In genomic region chr12:7602287-7602686, GRCh38 we compare ENCODE assay signal across 21 cellular contexts.
DNase-seq lines count a peak whose midpoint lies in the region; ATAC-seq and TF ChIP-seq lines count a peak whose summit lies in the region.
"Had no signal": no experiment of that assay in that cellular context is flagged by ENCODE, and none has a peak within 500 bp of the region (broad histone marks: within the 10 kb centered on the region; RNA-seq: fewer than 3 reads in every experiment).

No MANE protein-coding gene starts in this region.

- H3K9me3 Mint-ChIP-seq in CD14-positive monocyte: peaks cover 0 to 13% (median 0%) of the 10 kb centered on the region in 7 donors
- no peaks in the 10 kb centered on the region for H3K9me3 Mint-ChIP-seq in activated CD4-positive, alpha-beta memory T cell treated with anti-CD3 and anti-CD28 coated beads, Interleukin-2, amount 10 ng/mL, durations not matched to agents 7 days and 5 days
- H3K9me3 Mint-ChIP-seq: activated naive CD8-positive, alpha-beta T cell treated with anti-CD3 and anti-CD28 coated beads, Interleukin-2, amount 50 U/mL, for 24 hours had no signal

- intact Hi-C loops in CD14-positive monocyte (cut with micrococcal nuclease): no loop called here

- in situ Hi-C loops in astrocyte of the spinal cord (cut with HindIII; ENCODE audit: low sequenced_read_pairs): no loop called here
- in situ Hi-C loops in GM13977 (cut with MboI; ENCODE audit: low pct_unique_long_range_greater_than_20kb, low sequenced_read_pairs, unreplicated experiment): no loop called here

- no peak overlapping the region for H3K4me3 Mint-ChIP-seq in CD14-positive monocyte
- H3K4me3 Mint-ChIP-seq in activated CD4-positive, alpha-beta memory T cell treated with anti-CD3 and anti-CD28 coated beads, Interleukin-2, amount 10 ng/mL, durations not matched to agents 7 days and 5 days: no peak overlapping the region
- H3K4me3 Mint-ChIP-seq: activated B cell treated with CpG ODN at 0.5 μM for 24 hours; activated naive CD8-positive, alpha-beta T cell treated with anti-CD3 and anti-CD28 coated beads, Interleukin-2, amount 50 U/mL, for 24 hours; T-helper 17 cell had no signal

- no peak overlapping the region for H3K27ac Mint-ChIP-seq in CD14-positive monocyte
- H3K27ac Mint-ChIP-seq in activated CD4-positive, alpha-beta memory T cell treated with anti-CD3 and anti-CD28 coated beads, Interleukin-2, amount 10 ng/mL, durations not matched to agents 7 days and 5 days: no peak overlapping the region
- H3K27ac Mint-ChIP-seq: activated B cell treated with CpG ODN at 0.5 μM for 24 hours; activated naive CD8-positive, alpha-beta T cell treated with anti-CD3 and anti-CD28 coated beads, Interleukin-2, amount 50 U/mL, for 24 hours; T-helper 17 cell had no signal

- no peaks in the 10 kb centered on the region for H3K27me3 ChIP-seq in foreskin keratinocyte
- H3K27me3 ChIP-seq: gastrocnemius medialis, right atrium auricular region, vagina had no signal

- H3K27ac ChIP-seq in HEK293 (ENCODE audit: extremely low read depth, low read depth, low read length): no peak overlapping the region
- no peak overlapping the region for H3K27ac ChIP-seq in foreskin keratinocyte
- H3K27ac ChIP-seq: gastrocnemius medialis, right atrium auricular region, vagina had no signal

- H3K9me3 ChIP-seq in HEK293 (ENCODE audit: control insufficient read depth, insufficient read depth, low read depth, low read length): no peaks in the 10 kb centered on the region
- H3K9me3 ChIP-seq: gastrocnemius medialis, right atrium auricular region, vagina had no signal

- H3K36me3 Mint-ChIP-seq in CD14-positive monocyte: peaks cover 0 to 3% of the 10 kb centered on the region in 2 donors
- no peaks in the 10 kb centered on the region for H3K36me3 Mint-ChIP-seq in activated CD4-positive, alpha-beta memory T cell treated with anti-CD3 and anti-CD28 coated beads, Interleukin-2, amount 10 ng/mL, durations not matched to agents 7 days and 5 days (ENCODE audit: low read depth)

- peaks cover 0 to 2% (median 2%) of the 10 kb centered on the region in 3 donors for H3K27me3 Mint-ChIP-seq in CD14-positive monocyte (ENCODE audit: low read depth in 3 of 3)
- H3K27me3 Mint-ChIP-seq in activated CD4-positive, alpha-beta memory T cell treated with anti-CD3 and anti-CD28 coated beads, Interleukin-2, amount 10 ng/mL, durations not matched to agents 7 days and 5 days: peaks cover 2% of the 10 kb centered on the region

- no peaks in the 10 kb centered on the region for H3K36me3 ChIP-seq in HEK293 (ENCODE audit: control insufficient read depth in 2 of 2, insufficient read depth in 1 of 2, low read length in 2 of 2)
- H3K36me3 ChIP-seq: gastrocnemius medialis, right atrium auricular region, vagina had no signal

- POLR2A ChIA-PET in HEK293 (lab: Yijun Ruan, JAX): no interaction called here
- POLR2A ChIA-PET in activated CD4-positive, alpha-beta memory T cell treated with anti-CD3 and anti-CD28 coated beads, Interleukin-2, amount 10 ng/mL, durations not matched to agents 7 days and 5 days (lab: Charles Lee): no interaction called here

- no peak overlapping the region for H3K4me3 ChIP-seq in AG10803 (ENCODE audit: low read length)
- H3K4me3 ChIP-seq in HEK293 (ENCODE audit: low read depth, low read length): no peak overlapping the region
- H3K4me3 ChIP-seq in astrocyte of the spinal cord (ENCODE audit: low read depth, low read length): no peak overlapping the region
- H3K4me3 ChIP-seq: gastrocnemius medialis, right atrium auricular region, vagina had no signal

- TF ChIP-seq CTCF in AG10803 (conservative IDR thresholded peaks at IDR 0.05; ENCODE audit: low read length): no peak
- TF ChIP-seq CTCF in HEK293 (tag by site-specific recombination; IDR thresholded peaks at IDR 0.05): no peak
- no peak for TF ChIP-seq CTCF in astrocyte of the spinal cord (IDR thresholded peaks at IDR 0.05; ENCODE audit: low read depth, low read length)
- no peak for TF ChIP-seq CTCF in foreskin keratinocyte (conservative IDR thresholded peaks at IDR 0.05)
- TF ChIP-seq CTCF in GM13977 (IDR thresholded peaks at IDR 0.05; ENCODE audit: extremely low read depth, insufficient read depth, missing control alignments): no peak
- TF ChIP-seq CTCF in CD14-positive monocyte (IDR thresholded peaks at IDR 0.05): no peak

- peaks cover 12% of the 10 kb centered on the region for H3K4me1 Mint-ChIP-seq in CD14-positive monocyte
- no peaks in the 10 kb centered on the region for H3K4me1 Mint-ChIP-seq in activated CD4-positive, alpha-beta memory T cell treated with anti-CD3 and anti-CD28 coated beads, Interleukin-2, amount 10 ng/mL, durations not matched to agents 7 days and 5 days
- H3K4me1 Mint-ChIP-seq: activated B cell treated with CpG ODN at 0.5 μM for 24 hours; activated naive CD8-positive, alpha-beta T cell treated with anti-CD3 and anti-CD28 coated beads, Interleukin-2, amount 50 U/mL, for 24 hours had no signal

- H3K4me1 ChIP-seq in HEK293 (ENCODE audit: control insufficient read depth, insufficient read depth, low read length) (no peaks in the 10 kb centered on the region), foreskin keratinocyte (no peaks in the 10 kb centered on the region)
- H3K4me1 ChIP-seq: gastrocnemius medialis, right atrium auricular region, vagina had no signal

- DNase-seq in AG10803 (ENCODE audit: low read depth) (peak; percentile 27), astrocyte of the spinal cord (ENCODE audit: low read depth, low spot score) (peak; percentile 12), foreskin keratinocyte (peak; percentile 48 to 77), GM13977 (ENCODE audit: low spot score) (no peak), CD14-positive monocyte (ENCODE audit: low spot score) (no peak)
- no peak for DNase-seq in activated CD4-positive, alpha-beta memory T cell treated with anti-CD3 and anti-CD28 coated beads, Interleukin-2, amount 10 ng/mL, durations not matched to agents 7 days and 5 days
- DNase-seq: activated B cell treated with CpG ODN at 0.5 μM for 24 hours; activated naive CD8-positive, alpha-beta T cell treated with anti-CD3 and anti-CD28 coated beads, Interleukin-2, amount 50 U/mL, for 24 hours; caudate nucleus; effector CD8-positive, alpha-beta T cell; gastrocnemius medialis; left ventricle myocardium superior; NCI-H2081; NCI-H524; occipital lobe; SIG-M5; T-helper 17 cell had no signal

- CTCF ChIA-PET in HEK293 (lab: Yijun Ruan, JAX): no interaction called here
- CTCF ChIA-PET in activated CD4-positive, alpha-beta memory T cell treated with anti-CD3 and anti-CD28 coated beads, Interleukin-2, amount 10 ng/mL, durations not matched to agents 7 days and 5 days (lab: Charles Lee): interaction anchor here (1.0 kb wide), 1 partner anchor 38 kb away, joined by 3 read pairs; no protein-coding TSS in a partner anchor

- ATAC-seq in foreskin keratinocyte (peak; percentile 89), GM18907 (IDR thresholded peaks at IDR 0.05; ENCODE audit: unreplicated experiment) (no peak)
- ATAC-seq: activated naive CD8-positive, alpha-beta T cell treated with anti-CD3 and anti-CD28 coated beads, Interleukin-2, amount 50 U/mL, for 24 hours; gastrocnemius medialis; left ventricle myocardium superior; T-helper 17 cell had no signal

TF ChIP-seq in HEK293, 187 proteins besides CTCF, POLR2A, EP300 and RAD21:
- TF ChIP-seq ZNF362 (tag by site-specific recombination; IDR thresholded peaks at IDR 0.05) (peak; percentile 80), ZNF146 (tag by site-specific recombination; IDR thresholded peaks at IDR 0.05) (no peak)
TF ChIP-seq in HEK293: peak in this region for 1.

Comparison
In these comparisons a context has a peak if more than half of its experiments do, and no peak if none do; other contexts are left out.
1. DNase-seq: peak in AG10803 (single experiment), astrocyte of the spinal cord (single experiment) and foreskin keratinocyte (2 of 2); none in GM13977 (single experiment), CD14-positive monocyte (single experiment) and activated CD4-positive, alpha-beta memory T cell treated with anti-CD3 and anti-CD28 coated beads, Interleukin-2, amount 10 ng/mL, durations not matched to agents 7 days and 5 days (single experiment).